In the genomic region with DNA sequence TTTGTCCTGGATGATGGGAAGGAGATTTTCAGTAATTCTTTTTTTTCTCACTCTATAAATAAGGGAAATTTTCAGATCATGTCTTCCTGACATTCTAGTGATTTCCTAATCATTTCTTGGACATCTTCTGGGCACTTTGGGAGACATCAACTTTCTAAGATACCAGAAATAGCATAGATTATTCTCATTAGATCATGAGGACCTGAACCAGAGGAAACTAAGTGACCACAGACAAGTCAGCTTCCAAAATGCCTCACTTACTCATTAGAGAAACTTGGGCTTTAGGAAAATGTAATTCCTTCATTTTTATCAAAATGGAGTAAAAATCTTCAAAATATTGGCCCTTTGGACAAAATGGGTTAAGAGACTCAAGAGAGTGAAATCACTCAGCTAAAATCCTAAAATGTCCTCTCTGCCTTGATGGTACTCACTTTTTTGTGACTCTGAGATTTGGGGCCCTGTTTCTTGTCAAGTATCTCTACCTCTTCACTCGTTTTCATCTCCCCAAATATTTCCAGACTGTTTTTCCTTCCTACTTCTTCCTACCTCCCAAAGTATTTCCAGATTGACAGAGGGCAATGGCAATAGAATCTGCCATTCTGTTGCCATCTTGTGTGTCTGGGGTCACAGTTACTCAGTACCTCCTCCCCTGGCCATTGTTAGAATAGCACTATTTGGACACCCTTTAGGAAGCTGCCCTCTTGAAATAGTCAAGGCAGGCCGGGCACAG, we compare ENCODE assay signal across 14 cellular contexts.
DNase-seq lines count a peak whose midpoint lies in the region; ATAC-seq, FAIRE-seq and TF ChIP-seq lines count a peak whose summit lies in the region.
"Had no signal": no experiment of that assay in that cellular context is flagged by ENCODE, and none has a peak within 500 bp of the region (broad histone marks: within the 10 kb centered on the region; RNA-seq: fewer than 3 reads in every experiment).

No MANE protein-coding gene starts in this region.

- no peak for TF ChIP-seq POLR2A in GM18505 (IDR thresholded peaks at IDR 0.05; ENCODE audit: borderline replicate concordance, extremely low read depth, insufficient read depth, insufficient read length)

- no peak for DNase-seq in GM18507 (ENCODE audit: extremely low spot score, insufficient read length, low read depth)
- DNase-seq in WERI-Rb-1, result no peak
- no peak for DNase-seq in keratinocyte (ENCODE audit: low read depth, low spot score)
- no peak for DNase-seq in hypothalamus (lab: John Stamatoyannopoulos, UW)
- no peak for DNase-seq in NCI-H1092 treated with DMSO at 0.1 percent for 48 hours (lab: John Stamatoyannopoulos, UW)
- DNase-seq in kidney, result no peak
- DNase-seq: activated CD4-positive, alpha-beta T cell treated with anti-CD3 and anti-CD28 coated beads, Interleukin-2, amount 10 ng/mL, durations not matched to agents 24 days and 14 days; NCI-H446; right lobe of liver had no signal

- no peaks in the 10 kb centered on the region for H4K20me1 ChIP-seq in keratinocyte (ENCODE audit: control insufficient read depth, extremely low read depth, insufficient read depth, low read length)

- H3K4me2 ChIP-seq in keratinocyte (ENCODE audit: control insufficient read depth, extremely low read depth, insufficient read depth, low read depth, low read length), result no peak overlapping the region

- no peak overlapping the region for H3K27ac ChIP-seq in C4-2B
- no peak overlapping the region for H3K27ac ChIP-seq in WERI-Rb-1
- H3K27ac ChIP-seq in keratinocyte (ENCODE audit: control insufficient read depth, insufficient read depth, low read length), result no peak overlapping the region
- no peak overlapping the region for H3K27ac ChIP-seq in kidney (ENCODE audit: low read depth in 2 of 2, low read length in 2 of 2)
- H3K27ac ChIP-seq: right lobe of liver, SK-N-MC had no signal

- no peak for ATAC-seq in GM18505 (IDR thresholded peaks at IDR 0.05; ENCODE audit: unreplicated experiment)
- ATAC-seq: right lobe of liver had no signal

- H3K9ac ChIP-seq in keratinocyte (ENCODE audit: control insufficient read depth, extremely low read depth, insufficient read depth, low read length), result no peak overlapping the region
- H3K9ac ChIP-seq in kidney (ENCODE audit: low read length in 2 of 2), result no peak overlapping the region

- intact Hi-C loops in kidney (cut with DNase I), result no loop called here

- FAIRE-seq in GM18507 (lab: Jason Lieb, UNC) (peak; percentile 62), keratinocyte (lab: Jason Lieb, UNC) (no peak), kidney (lab: Jason Lieb, UNC) (no peak)

- no peaks in the 10 kb centered on the region for H3K27me3 ChIP-seq in WERI-Rb-1 (ENCODE audit: insufficient read depth, low read depth, severe bottlenecking)
- no peaks in the 10 kb centered on the region for H3K27me3 ChIP-seq in keratinocyte (ENCODE audit: control insufficient read depth, extremely low read depth, insufficient read depth, low read length)
- H3K27me3 ChIP-seq: right lobe of liver, tibial nerve had no signal

- H3K9me3 ChIP-seq in WERI-Rb-1 (ENCODE audit: severe bottlenecking), result no peaks in the 10 kb centered on the region
- H3K9me3 ChIP-seq in keratinocyte (ENCODE audit: control insufficient read depth, low read depth, low read length), result no peaks in the 10 kb centered on the region
- no peaks in the 10 kb centered on the region for H3K9me3 ChIP-seq in kidney (ENCODE audit: control insufficient read depth in 1 of 2, low read length in 2 of 2)
- H3K9me3 ChIP-seq: HAP-1, right lobe of liver, tibial nerve had no signal

- H3K4me3 ChIP-seq in WERI-Rb-1 (ENCODE audit: low read depth, low read length) (no peak overlapping the region), keratinocyte (ENCODE audit: control insufficient read depth in 2 of 3, extremely low read depth in 1 of 3, insufficient read depth in 2 of 3, low read depth in 1 of 3, low read length in 3 of 3) (no peak overlapping the region), kidney (ENCODE audit: low read length in 2 of 2) (no peak overlapping the region)
- H3K4me3 ChIP-seq: HAP-1, right lobe of liver, SK-N-MC, tibial nerve had no signal

- no peaks in the 10 kb centered on the region for H3K79me2 ChIP-seq in keratinocyte (ENCODE audit: control insufficient read depth, insufficient read depth, low read length)

- dilution Hi-C loops in keratinocyte (cut with MboI; ENCODE audit: extremely low pct_ligation_motif_present, low sequenced_read_pairs), result no loop called here

- TF ChIP-seq CTCF in C4-2B (conservative IDR thresholded peaks at IDR 0.05) (peak; percentile 37), WERI-Rb-1 (IDR thresholded peaks at IDR 0.05; ENCODE audit: low read depth, low read length) (0 out of 2 replicates have a peak, but pooled peaks have one; percentile 15), keratinocyte (optimal IDR thresholded peaks at IDR 0.05 in 1 of 3, IDR thresholded peaks at IDR 0.05 in 1 of 3, conservative IDR thresholded peaks at IDR 0.05 in 1 of 3; ENCODE audit: extremely low read depth in 1 of 3, insufficient read depth in 2 of 3, low read length in 3 of 3) (peak; percentile 16 to 25 (median 16)), kidney (IDR thresholded peaks at IDR 0.05; ENCODE audit: borderline replicate concordance, extremely low read depth, insufficient read depth) (no peak)

- H3K36me3 ChIP-seq in WERI-Rb-1 (no peaks in the 10 kb centered on the region), keratinocyte (ENCODE audit: control insufficient read depth in 2 of 2, extremely low read depth in 1 of 2, insufficient read depth in 2 of 2, low read length in 2 of 2) (no peaks in the 10 kb centered on the region), kidney (ENCODE audit: control insufficient read depth in 1 of 2, insufficient read depth in 2 of 2, low read length in 2 of 2) (no peaks in the 10 kb centered on the region)
- H3K36me3 ChIP-seq: HAP-1, right lobe of liver, tibial nerve had no signal

- no peaks in the 10 kb centered on the region for H3K9me1 ChIP-seq in keratinocyte (ENCODE audit: control insufficient read depth, extremely low read depth, insufficient read depth, low read length)

- no peak overlapping the region for H2AFZ ChIP-seq in keratinocyte (ENCODE audit: control insufficient read depth, low read length)

- peaks cover 43% of the 10 kb centered on the region for H3K4me1 ChIP-seq in keratinocyte (ENCODE audit: control insufficient read depth, extremely low read depth, insufficient read depth, low read length)
- peaks cover 8 to 11% of the 10 kb centered on the region in 2 donors for H3K4me1 ChIP-seq in kidney (ENCODE audit: control insufficient read depth in 1 of 2, insufficient read depth in 1 of 2, low read depth in 1 of 2, low read length in 2 of 2)
- H3K4me1 ChIP-seq: HAP-1, right lobe of liver had no signal
